ENCODE assay signal across 8 cellular contexts in the genomic region with DNA sequence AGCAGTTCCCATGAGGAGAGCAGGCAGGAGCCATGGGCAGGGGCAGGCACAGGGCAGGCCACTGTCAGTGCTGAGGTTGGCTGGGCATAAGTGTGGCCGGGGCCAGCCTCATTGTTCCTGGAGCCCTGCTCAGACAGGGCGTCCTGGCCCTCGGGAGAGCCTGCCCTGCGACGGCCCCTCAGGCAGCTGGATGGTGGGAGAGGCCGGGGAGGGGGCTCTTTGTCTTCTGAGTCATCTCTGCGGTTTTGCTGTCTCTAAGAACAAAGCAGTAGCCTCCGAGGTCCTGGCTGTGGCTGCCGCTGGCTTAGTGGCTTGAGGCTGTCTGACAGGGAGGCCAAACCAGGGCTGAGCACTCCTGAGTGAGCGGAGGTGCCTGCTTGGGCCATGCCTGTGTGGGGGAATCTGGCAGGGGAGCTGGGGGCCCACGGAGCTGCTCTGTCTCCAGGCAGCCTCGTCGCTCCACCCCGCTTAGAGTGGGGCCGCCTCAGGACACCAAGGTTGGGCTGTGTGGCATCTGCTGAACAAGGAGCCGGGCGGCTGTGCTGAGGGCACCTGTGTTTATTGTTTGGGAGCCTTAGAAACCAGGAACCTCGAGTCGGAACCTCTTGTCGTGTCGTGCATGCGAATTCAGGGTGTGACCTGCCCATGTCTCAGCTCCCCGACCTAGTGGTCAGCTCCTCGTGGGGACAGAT.
A peak's percentile ranks its signal among the peaks of the same experiment; 100 is the strongest.
DNase-seq lines count a peak whose midpoint lies in the region; ATAC-seq, FAIRE-seq and TF ChIP-seq lines count a peak whose summit lies in the region.
"Not testable (repeated sequence)": the region's sequence is repeated elsewhere in the genome, so short reads cannot be mapped to it uniquely, and the experiment has no call there.

No MANE protein-coding gene starts in this region.

- WGBS in smooth muscle cell (ENCODE audit: low lambda C conversion rate), result 0% methylated on average over 5 of the region's 24 CpGs

- H3K27ac ChIP-seq in KMS-11 (peak overlapping the region; percentile 73), smooth muscle cell (ENCODE audit: low read depth) (peak overlapping the region; percentile 60)
- H3K27ac ChIP-seq in RWPE2 (ENCODE audit: poor library complexity, severe bottlenecking); keratinocyte (ENCODE audit: control insufficient read depth, insufficient read depth, low read length): not testable (repeated sequence)

- H3K36me3 ChIP-seq in BE2C; KMS-11 (ENCODE audit: insufficient read depth); RWPE2 (ENCODE audit: low read depth); keratinocyte (ENCODE audit: control insufficient read depth in 2 of 2, extremely low read depth in 1 of 2, insufficient read depth in 2 of 2, low read length in 2 of 2); smooth muscle cell (ENCODE audit: low read depth): not testable (repeated sequence)

- not testable (repeated sequence) for H3K4me3 Mint-ChIP-seq in nephron progenitor cell

- peak; percentile 4 for DNase-seq in BE2C
- DNase-seq in RWPE2 (ENCODE audit: low spot score), result peak; percentile 65
- peak; percentile 65 for DNase-seq in astrocyte of the spinal cord (ENCODE audit: low read depth, low spot score)
- peak; percentile 0 for DNase-seq in keratinocyte (ENCODE audit: low read depth, low spot score)
- peak; percentile 10 for DNase-seq in nephron progenitor cell
- DNase-seq in smooth muscle cell (lab: John Stamatoyannopoulos, UW; ENCODE audit: unreplicated experiment), result not testable (repeated sequence)

- not testable (repeated sequence) for H3F3A ChIP-seq in smooth muscle cell (ENCODE audit: low read depth)

- H3K4me1 ChIP-seq in BE2C; KMS-11 (ENCODE audit: low read depth, poor library complexity, severe bottlenecking); RWPE2 (ENCODE audit: insufficient read depth, poor library complexity, severe bottlenecking); keratinocyte (ENCODE audit: control insufficient read depth, extremely low read depth, insufficient read depth, low read length); smooth muscle cell (ENCODE audit: low read depth): not testable (repeated sequence)

- not testable (repeated sequence) for H3K4me1 Mint-ChIP-seq in nephron progenitor cell

- in situ Hi-C loops in astrocyte of the spinal cord (cut with HindIII; ENCODE audit: low sequenced_read_pairs), result not testable (repeated sequence)

- H3K79me2 ChIP-seq in KMS-11 (ENCODE audit: insufficient read depth, low read depth); keratinocyte (ENCODE audit: control insufficient read depth, insufficient read depth, low read length); smooth muscle cell (ENCODE audit: low read depth): not testable (repeated sequence)

- H3K9me3 ChIP-seq in BE2C; RWPE2 (ENCODE audit: severe bottlenecking); keratinocyte (ENCODE audit: control insufficient read depth, low read depth, low read length); smooth muscle cell (replicated peaks; ENCODE audit: low read depth): not testable (repeated sequence)

- H3K9me3 Mint-ChIP-seq in nephron progenitor cell, result not testable (repeated sequence)

- ATAC-seq in RWPE2 (ENCODE audit: low read depth), result peak; percentile 79
- ATAC-seq in esophagus mucosa, result peak; percentile 22

- dilution Hi-C loops in keratinocyte (cut with MboI; ENCODE audit: extremely low pct_ligation_motif_present, low sequenced_read_pairs), result not testable (repeated sequence)

- not testable (repeated sequence) for H3K27me3 Mint-ChIP-seq in nephron progenitor cell (ENCODE audit: low read depth, poor library complexity)

- not testable (repeated sequence) for H3K27me3 ChIP-seq in BE2C; KMS-11 (ENCODE audit: insufficient read depth, low read depth); RWPE2 (ENCODE audit: insufficient read depth, poor library complexity, severe bottlenecking); keratinocyte (ENCODE audit: control insufficient read depth, extremely low read depth, insufficient read depth, low read length); smooth muscle cell (ENCODE audit: low read depth)

- not testable (repeated sequence) for H3K9me1 ChIP-seq in keratinocyte (ENCODE audit: control insufficient read depth, extremely low read depth, insufficient read depth, low read length)

- not testable (repeated sequence) for H3K36me3 Mint-ChIP-seq in nephron progenitor cell (ENCODE audit: low read depth)

- not testable (repeated sequence) for H3K4me2 ChIP-seq in KMS-11; keratinocyte (ENCODE audit: control insufficient read depth, extremely low read depth, insufficient read depth, low read depth, low read length); smooth muscle cell

- FAIRE-seq in keratinocyte (lab: Jason Lieb, UNC), result not testable (repeated sequence)

- not testable (repeated sequence) for TF ChIP-seq CTCF in BE2C (IDR thresholded peaks at IDR 0.05; ENCODE audit: low read depth, low read length); KMS-11 (conservative IDR thresholded peaks at IDR 0.05; ENCODE audit: low read depth, low read length); RWPE2 (IDR thresholded peaks at IDR 0.05; ENCODE audit: poor library complexity, severe bottlenecking); astrocyte of the spinal cord (IDR thresholded peaks at IDR 0.05; ENCODE audit: low read depth, low read length); keratinocyte (optimal IDR thresholded peaks at IDR 0.05 in 1 of 3, IDR thresholded peaks at IDR 0.05 in 1 of 3, conservative IDR thresholded peaks at IDR 0.05 in 1 of 3; ENCODE audit: extremely low read depth in 1 of 3, insufficient read depth in 2 of 3, low read length in 3 of 3); nephron progenitor cell (IDR thresholded peaks at IDR 0.05); smooth muscle cell (IDR thresholded peaks at IDR 0.05; ENCODE audit: borderline replicate concordance, insufficient read depth, poor library complexity, severe bottlenecking)

- not testable (repeated sequence) for H3K4me3 ChIP-seq in BE2C (ENCODE audit: low read depth, low read length); KMS-11 (IDR thresholded peaks at IDR 0.05; ENCODE audit: insufficient read depth, low read depth, low read length); RWPE2 (ENCODE audit: severe bottlenecking); astrocyte of the spinal cord (ENCODE audit: low read depth, low read length); keratinocyte (ENCODE audit: control insufficient read depth in 2 of 3, extremely low read depth in 1 of 3, insufficient read depth in 2 of 3, low read depth in 1 of 3, low read length in 3 of 3); smooth muscle cell

- peak overlapping the region; percentile 49; the same call in 1 of the 2 replicates for H3K9ac ChIP-seq in KMS-11
- H3K9ac ChIP-seq in keratinocyte (ENCODE audit: control insufficient read depth, extremely low read depth, insufficient read depth, low read length); smooth muscle cell (ENCODE audit: low read depth): not testable (repeated sequence)

- H3K27ac Mint-ChIP-seq in nephron progenitor cell, result not testable (repeated sequence)

- H2AFZ ChIP-seq in KMS-11 (ENCODE audit: low read depth); keratinocyte (ENCODE audit: control insufficient read depth, low read length); smooth muscle cell (ENCODE audit: low read depth): not testable (repeated sequence)

- not testable (repeated sequence) for H4K20me1 ChIP-seq in KMS-11 (ENCODE audit: insufficient read depth); keratinocyte (ENCODE audit: control insufficient read depth, extremely low read depth, insufficient read depth, low read length); smooth muscle cell (ENCODE audit: low read depth)
